ENCODE assay signal across 8 cellular contexts in genomic region chrX:140141444-140142029, GRCh38.
DNase-seq lines count a peak whose midpoint lies in the region; ATAC-seq and TF ChIP-seq lines count a peak whose summit lies in the region.

No MANE protein-coding gene starts in this region.

- no peak overlapping the region for H3K27ac Mint-ChIP-seq in neural progenitor cell

- H3K9ac ChIP-seq in neural progenitor cell = no peak overlapping the region

- no peak overlapping the region for H3K27ac ChIP-seq in neural progenitor cell

- in situ Hi-C loops in SK-MEL-5 (cut with HindIII; ENCODE audit: low pct_unique_long_range_greater_than_20kb, low sequenced_read_pairs) = no loop called here

- peaks cover 2% of the 10 kb centered on the region for H3K9me3 Mint-ChIP-seq in neural progenitor cell

- no peaks in the 10 kb centered on the region for H3K27me3 ChIP-seq in neural progenitor cell

- peaks cover 2% of the 10 kb centered on the region for H3K4me1 Mint-ChIP-seq in neural progenitor cell

- peaks cover 5% of the 10 kb centered on the region for H3K27me3 Mint-ChIP-seq in neural progenitor cell (ENCODE audit: insufficient read depth, low read depth)

- no peaks in the 10 kb centered on the region for H3K9me3 ChIP-seq in neural progenitor cell (ENCODE audit: low read depth)

- H3K4me3 ChIP-seq in epithelial cell of esophagus (ENCODE audit: low read length) (no peak overlapping the region), neural progenitor cell (no peak overlapping the region)

- no peaks in the 10 kb centered on the region for H3K79me2 ChIP-seq in neural progenitor cell (ENCODE audit: low read depth)

- no peak overlapping the region for H3K4me2 ChIP-seq in neural progenitor cell

- no peak overlapping the region for H3K4me3 Mint-ChIP-seq in neural progenitor cell

- H3K4me1 ChIP-seq in neural progenitor cell = no peaks in the 10 kb centered on the region

- TF ChIP-seq CTCF in epithelial cell of esophagus (IDR thresholded peaks at IDR 0.05; ENCODE audit: insufficient read depth, low read depth, low read length, missing control alignments) (peak; percentile 57), neural progenitor cell (IDR thresholded peaks at IDR 0.05) (peak; percentile 69)

- ATAC-seq in GM18498 (IDR thresholded peaks at IDR 0.05; ENCODE audit: unreplicated experiment) (peak; percentile 70), HG03354 (IDR thresholded peaks at IDR 0.05; ENCODE audit: poor library complexity, severe bottlenecking, unreplicated experiment) (peak; percentile 90), GM19324 (IDR thresholded peaks at IDR 0.05; ENCODE audit: low FRiP score, unreplicated experiment) (no peak)

- no peak overlapping the region for H2AFZ ChIP-seq in neural progenitor cell (replicated peaks)

- no peaks in the 10 kb centered on the region for H3F3A ChIP-seq in neural progenitor cell (ENCODE audit: low read depth)

- H3K36me3 Mint-ChIP-seq in neural progenitor cell = no peaks in the 10 kb centered on the region

- H4K20me1 ChIP-seq in neural progenitor cell (ENCODE audit: low read depth) = no peaks in the 10 kb centered on the region

- DNase-seq in CD1c-positive myeloid dendritic cell (ENCODE audit: extremely low spot score) (peak; percentile 30), SK-MEL-5 (ENCODE audit: low read depth, low spot score) (peak; percentile 59), epithelial cell of esophagus (ENCODE audit: low read depth) (peak; percentile 36), neural progenitor cell (ENCODE audit: low spot score) (peak; percentile 51), NCI-H510A (lab: John Stamatoyannopoulos, UW) (no peak)

- H3K36me3 ChIP-seq in neural progenitor cell = no peaks in the 10 kb centered on the region
